15 cellular contexts compared by ENCODE assay signal in genomic region chr22:44133901-44134511, GRCh38. TPM values are rescaled to one million over a fixed set of nuclear protein-coding genes. Genes with fewer than 3 reads are reported as not detected.
DNase-seq lines count a peak whose midpoint lies in the region; ATAC-seq and TF ChIP-seq lines count a peak whose summit lies in the region.
"Had no signal": no experiment of that assay in that cellular context is flagged by ENCODE, and none has a peak within 500 bp of the region (broad histone marks: within the 10 kb centered on the region; RNA-seq: fewer than 3 reads in every experiment).

No MANE protein-coding gene starts in this region.

- ATAC-seq in T-helper 17 cell, result no peak
- ATAC-seq in heart right ventricle, result peak in 7 of 8 donors; percentile 6 to 73 (median 58)
- no peak for ATAC-seq in HG02870 (IDR thresholded peaks at IDR 0.05; ENCODE audit: unreplicated experiment)
- ATAC-seq in GM19397 (IDR thresholded peaks at IDR 0.05; ENCODE audit: unreplicated experiment), result no peak
- ATAC-seq in GM21381 (IDR thresholded peaks at IDR 0.05; ENCODE audit: unreplicated experiment), result no peak

- 69 to 71% methylated on average over 20 of the region's 20 CpGs for WGBS in heart right ventricle, 2 donors

- peaks cover 15% of the 10 kb centered on the region for H3K36me3 Mint-ChIP-seq in T-helper 17 cell (ENCODE audit: low read depth)

- no peaks in the 10 kb centered on the region for H3K27me3 ChIP-seq in heart right ventricle
- H3K27me3 ChIP-seq: BLaER1 had no signal

- peak overlapping the region; percentile 25 for H3K4me3 Mint-ChIP-seq in T-helper 17 cell
- H3K4me3 Mint-ChIP-seq: stimulated activated naive CD8-positive, alpha-beta T cell treated with anti-CD3 and anti-CD28 coated beads, Interleukin-15, Interleukin-2, amounts not matched to agents 100 ng/mL and 50 ng/mL, for 24 hours had no signal

- H3K4me1 Mint-ChIP-seq in T-helper 17 cell, result no peaks in the 10 kb centered on the region

- H3K27me3 Mint-ChIP-seq in T-helper 17 cell, result no peaks in the 10 kb centered on the region

- no peak overlapping the region for H3K27ac Mint-ChIP-seq in T-helper 17 cell
- H3K27ac Mint-ChIP-seq: stimulated activated naive CD8-positive, alpha-beta T cell treated with anti-CD3 and anti-CD28 coated beads, Interleukin-15, Interleukin-2, amounts not matched to agents 100 ng/mL and 50 ng/mL, for 24 hours had no signal

- intact Hi-C loops in heart right ventricle (cut with DNase I), result no loop called here

- peaks cover 0 to 22% (median 5%) of the 10 kb centered on the region in 9 donors for H3K4me1 ChIP-seq in heart right ventricle

- DNase-seq in CMK (ENCODE audit: low read depth) (peak; percentile 30), T-helper 17 cell (no peak), heart right ventricle (no peak), putamen (ENCODE audit: low spot score) (peak; percentile 13), NK-92 (lab: John Stamatoyannopoulos, UW; ENCODE audit: unreplicated experiment) (no peak)
- DNase-seq: activated CD4-positive, alpha-beta T cell treated with anti-CD3 and anti-CD28 coated beads, Interleukin-2, amount 50 U/mL, for 1 hour; EL; mesendoderm; NCI-H2029 treated with DMSO at 0.1 percent for 48 hours had no signal

- peaks cover 5% of the 10 kb centered on the region for H3K9me3 ChIP-seq in T-helper 17 cell (ENCODE audit: control insufficient read depth, low read length, poor library complexity, severe bottlenecking)
- H3K9me3 ChIP-seq in heart right ventricle, result peaks cover 0 to 19% (median 10%) of the 10 kb centered on the region in 11 donors

- no peak for TF ChIP-seq CTCF in heart right ventricle (IDR thresholded peaks at IDR 0.05)

- H3K27ac ChIP-seq in heart right ventricle, result peak overlapping the region in 2 of 10 donors; percentile 21 to 33
- H3K27ac ChIP-seq: BLaER1, KMS-11 had no signal

- H3K36me3 ChIP-seq in heart right ventricle, result peaks cover 6 to 87% (median 34%) of the 10 kb centered on the region in 9 donors

- no peak overlapping the region for H3K4me3 ChIP-seq in heart right ventricle
- H3K4me3 ChIP-seq: BLaER1 had no signal

RNA-seq across cellular contexts. Expression of gene PARVG, which starts 46.7 kb away (rescaled TPM):
- 10 to 100 TPM; 89.1 to 94.7 TPM for total RNA-seq in T-helper 17 cell
- 10 to 100 TPM in 1 of 10 donors, 1 to 10 TPM in 8, under 1 TPM in 1; 0.90 to 16.2 (median 1.9) TPM for total RNA-seq in heart right ventricle
- 1 to 10 TPM; 3.2 to 5.4 TPM for polyA plus RNA-seq in heart right ventricle

Comparison
In these comparisons a context has a peak if more than half of its experiments do, and no peak if none do; other contexts are left out.
1. DNase-seq: peak in CMK (single experiment) and putamen (single experiment); none in T-helper 17 cell (0 of 3), heart right ventricle (0 of 2) and NK-92 (single experiment).
2. ATAC-seq: peak in heart right ventricle (7 of 8); none in T-helper 17 cell (single experiment), HG02870 (single experiment), GM19397 (single experiment) and GM21381 (single experiment).
3. RNA of gene PARVG, which starts 46.7 kb away (total RNA-seq): 89.1 to 94.7 TPM in T-helper 17 cell; 0.90 to 16.2 TPM in heart right ventricle; every median in the first group is over 4 times any median in the second.